In the genomic region with DNA sequence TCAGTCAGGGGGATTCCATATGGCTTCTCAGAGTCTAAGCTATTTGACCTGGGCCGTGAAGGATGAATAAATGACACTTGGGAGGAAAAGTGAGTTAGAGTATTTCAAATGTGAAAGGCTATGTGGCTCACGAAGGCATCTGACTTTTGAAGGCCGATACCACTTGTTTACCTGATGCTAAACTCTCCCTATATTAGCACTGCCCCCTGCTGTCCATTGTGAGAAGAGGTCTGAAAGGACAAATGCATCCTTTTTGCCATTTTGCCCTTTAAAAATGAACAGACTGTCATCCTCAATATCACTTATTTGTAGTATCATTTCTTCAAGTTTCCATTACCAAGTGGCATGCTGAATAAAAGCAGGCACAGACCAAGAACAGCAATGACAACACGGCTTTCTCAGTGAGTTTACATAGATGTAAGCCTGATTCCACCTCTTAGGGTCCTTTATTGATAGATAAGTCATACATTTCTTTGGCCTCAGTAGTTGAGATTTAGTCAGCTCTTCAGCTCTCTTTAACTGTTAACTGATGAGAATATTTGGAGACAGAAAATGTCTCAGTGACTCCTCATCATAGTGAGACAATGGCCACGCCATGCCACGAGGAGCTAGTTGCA, we compare ENCODE assay signal across 8 cellular contexts. TPM values are rescaled to one million over a fixed set of nuclear protein-coding genes. Genes with fewer than 3 reads are reported as not detected.
DNase-seq lines count a peak whose midpoint lies in the region; ATAC-seq and TF ChIP-seq lines count a peak whose summit lies in the region.

No MANE protein-coding gene starts in this region.

- WGBS in iPS DF 6.9 (ENCODE audit: insufficient coverage, insufficient read length) = no CpG with 5 or more reads among the region's 6 CpGs

- H3K27me3 ChIP-seq in KMS-11 (ENCODE audit: insufficient read depth, low read depth) (no peaks in the 10 kb centered on the region), adipocyte (replicated peaks; ENCODE audit: control insufficient read depth, insufficient read depth, low read length) (no peaks in the 10 kb centered on the region), iPS DF 6.9 (ENCODE audit: control insufficient read depth, insufficient read depth, low read length) (no peaks in the 10 kb centered on the region)

- peak; percentile 65 for TF ChIP-seq CTCF in KMS-11 (conservative IDR thresholded peaks at IDR 0.05; ENCODE audit: low read depth, low read length)

- H2AFZ ChIP-seq in KMS-11 (ENCODE audit: low read depth) = no peak overlapping the region

- H3K79me2 ChIP-seq in KMS-11 (ENCODE audit: insufficient read depth, low read depth) = no peaks in the 10 kb centered on the region

- H4K20me1 ChIP-seq in KMS-11 (ENCODE audit: insufficient read depth) = no peaks in the 10 kb centered on the region

- DNase-seq in EH (ENCODE audit: low read depth) (peak; percentile 68), SK-N-DZ (ENCODE audit: low spot score) (peak; percentile 65), adipocyte (ENCODE audit: low read depth) (peak; percentile 91), iPS DF 6.9 (ENCODE audit: low read depth, low spot score) (peak; percentile 29), cerebellar nuclear complex (lab: John Stamatoyannopoulos, UW) (no peak)
- peak; percentile 51 to 74 for DNase-seq in stimulated activated CD4-positive, alpha-beta T cell treated with anti-CD3 and anti-CD28 coated beads, Interleukin-2, amount 100 ng/mL, for 24 hours

- H3K36me3 ChIP-seq in KMS-11 (ENCODE audit: insufficient read depth) (no peaks in the 10 kb centered on the region), adipocyte (ENCODE audit: control insufficient read depth, insufficient read depth, low read length, severe bottlenecking) (no peaks in the 10 kb centered on the region), iPS DF 6.9 (ENCODE audit: control insufficient read depth, insufficient read depth, low read length) (no peaks in the 10 kb centered on the region)

- ATAC-seq in GM21528 (IDR thresholded peaks at IDR 0.05; ENCODE audit: low FRiP score, unreplicated experiment) = peak; percentile 75

- no peak overlapping the region for H3K4me2 ChIP-seq in KMS-11

- no peak overlapping the region for H3K27ac ChIP-seq in KMS-11
- no peak overlapping the region for H3K27ac ChIP-seq in iPS DF 6.9 (ENCODE audit: low read length)

- H3K9ac ChIP-seq in KMS-11 = no peak overlapping the region
- H3K9ac ChIP-seq in adipocyte (ENCODE audit: low read length) = peak overlapping the region; percentile 4

- H3K9me3 ChIP-seq in adipocyte (ENCODE audit: control insufficient read depth, low read length) (no peaks in the 10 kb centered on the region), iPS DF 6.9 (ENCODE audit: control insufficient read depth, insufficient read depth, low read length) (no peaks in the 10 kb centered on the region)

- H3K4me1 ChIP-seq in KMS-11 (ENCODE audit: low read depth, poor library complexity, severe bottlenecking) (no peaks in the 10 kb centered on the region), adipocyte (ENCODE audit: control insufficient read depth, insufficient read depth, low read length) (peaks cover 13% of the 10 kb centered on the region), iPS DF 6.9 (ENCODE audit: control insufficient read depth, insufficient read depth, low read length) (no peaks in the 10 kb centered on the region)

- no peak overlapping the region for H3K4me3 ChIP-seq in KMS-11 (IDR thresholded peaks at IDR 0.05; ENCODE audit: insufficient read depth, low read depth, low read length)
- H3K4me3 ChIP-seq in adipocyte (ENCODE audit: low read length) = no peak overlapping the region
- no peak overlapping the region for H3K4me3 ChIP-seq in iPS DF 6.9 (ENCODE audit: low read length)

RNA-seq across cellular contexts. Expression of a gene that starts 40.1 kb away (rescaled TPM):
- 7.9 and 11.6 TPM in 2 replicates for polyA plus RNA-seq in SK-N-DZ (2014; cell fraction: cytosol; rRNA removed)
- polyA plus RNA-seq in SK-N-DZ (2014; cell fraction: nucleus; rRNA removed) = 5.7 and 8.7 TPM in 2 replicates

Comparison
In these comparisons a context has a peak if more than half of its experiments do, and no peak if none do; other contexts are left out.
1. DNase-seq: peak in EH (single experiment), SK-N-DZ (single experiment), adipocyte (single experiment), iPS DF 6.9 (single experiment) and stimulated activated CD4-positive, alpha-beta T cell treated with anti-CD3 and anti-CD28 coated beads, Interleukin-2, amount 100 ng/mL, for 24 hours (2 of 2); none in cerebellar nuclear complex (0 of 2).